In genomic region chr11:67396587-67397398, GRCh38 we compare ENCODE assay signal across 10 cellular contexts. TPM values are rescaled to one million over a fixed set of nuclear protein-coding genes. Genes with fewer than 3 reads are reported as not detected.
DNase-seq lines count a peak whose midpoint lies in the region; ATAC-seq and TF ChIP-seq lines count a peak whose summit lies in the region.
"Had no signal": no experiment of that assay in that cellular context is flagged by ENCODE, and none has a peak within 500 bp of the region (broad histone marks: within the 10 kb centered on the region; RNA-seq: fewer than 3 reads in every experiment).

No MANE protein-coding gene starts in this region.

- no peaks in the 10 kb centered on the region for H3K27me3 ChIP-seq in CD4-positive, alpha-beta T cell (ENCODE audit: control insufficient read depth, insufficient read depth, low read length)
- no peaks in the 10 kb centered on the region for H3K27me3 ChIP-seq in effector memory CD4-positive, alpha-beta T cell (replicated peaks; ENCODE audit: control insufficient read depth, insufficient read depth, low read length, poor library complexity, severe bottlenecking)
- H3K27me3 ChIP-seq in tibial nerve: no peaks in the 10 kb centered on the region

- peaks cover 42% of the 10 kb centered on the region for H3K4me1 Mint-ChIP-seq in CD4-positive, alpha-beta T cell (ENCODE audit: low read depth)

- intact Hi-C loops in CD4-positive, alpha-beta T cell (cut with DNase I, micrococcal nuclease): loop anchor here in 1 of 2 experiments (10.0 kb wide), 1 partner anchor 208 kb away; the partner anchor contains the start of gene NDUFV1

- peaks cover 35% of the 10 kb centered on the region for H3K36me3 Mint-ChIP-seq in CD4-positive, alpha-beta T cell (ENCODE audit: low read depth)

- TF ChIP-seq EP300 in tibial nerve (IDR thresholded peaks at IDR 0.05): no peak

- no peak for TF ChIP-seq POLR2A in tibial nerve (IDR thresholded peaks at IDR 0.05)

- no peak for ATAC-seq in CD4-positive, alpha-beta T cell (ENCODE audit: poor library complexity)

- WGBS in tibial nerve, 2 donors: 46 to 51% methylated on average over 13 of the region's 13 CpGs

- H3K4me3 ChIP-seq in effector memory CD4-positive, alpha-beta T cell (ENCODE audit: insufficient read depth, low read depth, low read length, poor library complexity, severe bottlenecking): no peak overlapping the region
- H3K4me3 ChIP-seq in tibial nerve: no peak overlapping the region

- H3K27ac Mint-ChIP-seq in CD4-positive, alpha-beta T cell: peak overlapping the region; percentile 84

- H3K9me3 Mint-ChIP-seq in CD4-positive, alpha-beta T cell: no peaks in the 10 kb centered on the region

- H3K9me3 ChIP-seq in CD4-positive, alpha-beta T cell (ENCODE audit: control insufficient read depth, low read length): no peaks in the 10 kb centered on the region
- H3K9me3 ChIP-seq in KOPT-K1 (ENCODE audit: insufficient read depth, low read length, poor library complexity, severe bottlenecking) (no peaks in the 10 kb centered on the region), tibial nerve (no peaks in the 10 kb centered on the region)
- H3K9me3 ChIP-seq in effector memory CD4-positive, alpha-beta T cell (ENCODE audit: control insufficient read depth, low read length): no peaks in the 10 kb centered on the region

- H3K27me3 Mint-ChIP-seq in CD4-positive, alpha-beta T cell: no peaks in the 10 kb centered on the region

- POLR2A ChIA-PET in CD4-positive, alpha-beta T cell (lab: Charles Lee): interaction anchor here (0.8 to 3.1 kb wide), 9 partner anchors 12 to 86 kb away, joined by 3 to 22 read pairs (median 4); partner anchors contain the start of genes AIP, PTPRCAP and RPS6KB2

- DNase-seq in CD4-positive, alpha-beta T cell: no peak
- no peak for DNase-seq in effector memory CD4-positive, alpha-beta T cell
- no peak for DNase-seq in GF-D8 (lab: John Stamatoyannopoulos, UW)
- no peak for DNase-seq in NCI-H2081 (lab: John Stamatoyannopoulos, UW)
- DNase-seq in tibial nerve (ENCODE audit: low spot score in 2 of 2): no peak
- DNase-seq: NCI-H1048; NK-92 treated with Interleukin-12 subunit alpha and Interleukin-12 subunit beta, amount 100 ng/mL, for 24 hours; T1000 had no signal

- H3K4me3 Mint-ChIP-seq in CD4-positive, alpha-beta T cell: peak overlapping the region; percentile 84

- H3K36me3 ChIP-seq in KOPT-K1 (ENCODE audit: insufficient read depth, low read length): peaks cover 78% of the 10 kb centered on the region
- H3K36me3 ChIP-seq in effector memory CD4-positive, alpha-beta T cell (ENCODE audit: control insufficient read depth, insufficient read depth, low read length): peaks cover 37% of the 10 kb centered on the region
- H3K36me3 ChIP-seq in tibial nerve: peaks cover 0 to 72% (median 21%) of the 10 kb centered on the region in 3 donors

- peak overlapping the region; percentile 61 for H3K27ac ChIP-seq in CD4-positive, alpha-beta T cell (ENCODE audit: low read depth, low read length)
- H3K27ac ChIP-seq in KOPT-K1 (ENCODE audit: low read depth, low read length, poor library complexity, severe bottlenecking) (peak overlapping the region; percentile 54), tibial nerve (peak overlapping the region in 1 of 4 donors; percentile 27)
- peak overlapping the region; percentile 69 for H3K27ac ChIP-seq in effector memory CD4-positive, alpha-beta T cell (ENCODE audit: insufficient read depth, low read length, poor library complexity, severe bottlenecking)

- no peak for TF ChIP-seq CTCF in CD4-positive, alpha-beta T cell (IDR thresholded peaks at IDR 0.05)
- no peak for TF ChIP-seq CTCF in tibial nerve (IDR thresholded peaks at IDR 0.05)

- CTCF ChIA-PET in CD4-positive, alpha-beta T cell (lab: Charles Lee): interaction anchor here (0.8 kb wide), 1 partner anchor 14 kb away, joined by 3 read pairs; no protein-coding TSS in a partner anchor

- H3K4me1 ChIP-seq in effector memory CD4-positive, alpha-beta T cell (ENCODE audit: control insufficient read depth, insufficient read depth, low read length, poor library complexity, severe bottlenecking): peaks cover 53% of the 10 kb centered on the region
- H3K4me1 ChIP-seq in tibial nerve: peaks cover 0 to 60% (median 22%) of the 10 kb centered on the region in 4 donors

RNA-seq across cellular contexts. Expression of gene PPP1CA, which starts 4.9 kb away (rescaled TPM):
- total RNA-seq in CD4-positive, alpha-beta T cell: 10 to 100 TPM; 42.0 to 45.5 TPM
- 10 to 100 TPM; 50.6 to 97.8 (median 72.7) TPM for total RNA-seq in tibial nerve

RNA-seq across cellular contexts. Expression of gene RAD9A, which starts 5.0 kb away (rescaled TPM):
- total RNA-seq in CD4-positive, alpha-beta T cell: 10 to 100 TPM; 19.3 to 20.3 TPM
- total RNA-seq in tibial nerve: 10 to 100 TPM; 22.7 to 39.0 (median 36.4) TPM

RNA-seq across cellular contexts. Expression of gene TBC1D10C, which starts 7.1 kb away (rescaled TPM):
- total RNA-seq in CD4-positive, alpha-beta T cell: 100 to 1,000 TPM; 205 to 212 TPM
- 1 to 10 TPM; 1.5 to 4.5 (median 2.2) TPM for total RNA-seq in tibial nerve
- total RNA-seq: myocyte had no signal

RNA-seq across cellular contexts. Expression of gene CARNS1, which starts 18.7 kb away (rescaled TPM):
- 1 to 10 TPM; 9.9 to 10.0 TPM for total RNA-seq in CD4-positive, alpha-beta T cell
- 1 to 10 TPM; 1.8 to 5.9 (median 4.3) TPM for total RNA-seq in tibial nerve

RNA-seq across cellular contexts. Expression of gene CLCF1, which starts 23.4 kb away (rescaled TPM):
- total RNA-seq in CD4-positive, alpha-beta T cell: 1 to 10 TPM; 6.0 to 6.9 TPM
- total RNA-seq in tibial nerve: 10 to 100 TPM in 1 of 4 donors, 1 to 10 TPM in 3; 3.7 to 23.1 (median 5.9) TPM

Comparison
In these comparisons a context has a peak if more than half of its experiments do, and no peak if none do; other contexts are left out.
1. RNA of gene TBC1D10C, which starts 7.1 kb away (total RNA-seq): 205 to 212 TPM in CD4-positive, alpha-beta T cell; 1.5 to 4.5 TPM in tibial nerve; every median in the first group is over 10 times any median in the second.